ENCODE assay signal across 8 cellular contexts in genomic region chr19:39897511-39898245, GRCh38. TPM values are rescaled to one million over a fixed set of nuclear protein-coding genes. Genes with fewer than 3 reads are reported as not detected.
DNase-seq lines count a peak whose midpoint lies in the region; ATAC-seq and TF ChIP-seq lines count a peak whose summit lies in the region.
"Not testable (repeated sequence)": the region's sequence is repeated elsewhere in the genome, so short reads cannot be mapped to it uniquely, and the experiment has no call there.

No MANE protein-coding gene starts in this region.

- H3K27me3 ChIP-seq in left lung, result not testable (repeated sequence)

- not testable (repeated sequence) for H3K36me3 ChIP-seq in left lung

- not testable (repeated sequence) for H3K27ac ChIP-seq in left lung

- intact Hi-C loops in left lung (cut with DNase I), result not testable (repeated sequence)

- ATAC-seq in GM18511 (IDR thresholded peaks at IDR 0.05; ENCODE audit: unreplicated experiment) (peak; percentile 44), left lung (peak; percentile 84)

- H3K4me3 ChIP-seq in AG09309 (ENCODE audit: control insufficient read depth, low read depth, low read length); left lung: not testable (repeated sequence)

- peak; percentile 48 for TF ChIP-seq CTCF in AG09309 (IDR thresholded peaks at IDR 0.05; ENCODE audit: control insufficient read depth, insufficient read depth, low read depth, low read length, missing control alignments)
- peak; percentile 14 to 28 for TF ChIP-seq CTCF in left lung (IDR thresholded peaks at IDR 0.05)

- in situ Hi-C loops in SK-MEL-5 (cut with HindIII; ENCODE audit: low pct_unique_long_range_greater_than_20kb, low sequenced_read_pairs), result not testable (repeated sequence)

- H3K9me3 ChIP-seq in left lung, result not testable (repeated sequence)

- DNase-seq in AG09309 (ENCODE audit: low read depth); left lung: not testable (repeated sequence)
- DNase-seq in NAMALWA (ENCODE audit: low spot score), result peak; percentile 74
- DNase-seq in SK-MEL-5 (ENCODE audit: low read depth, low spot score), result peak; percentile 65
- peak; percentile 32 for DNase-seq in activated T-cell treated with anti-CD3 and anti-CD28 coated beads for 4 hours
- peak; percentile 51 for DNase-seq in dermis blood vessel endothelial cell
- peak; percentile 47 for DNase-seq in stimulated activated CD4-positive, alpha-beta T cell treated with anti-CD3 and anti-CD28 coated beads, Interleukin-12 subunit alpha, Interleukin-12 subunit beta, amount 100 ng/mL, for 4 hours

- not testable (repeated sequence) for H3K4me1 ChIP-seq in left lung

RNA-seq across cellular contexts. Expression of gene FCGBP, which starts 36.8 kb away (rescaled TPM):
- 0.08 TPM in 2 replicates for total RNA-seq in SK-MEL-5 (2014; rRNA removed; shearing (Covaris generic))
- 0.03 and 0.11 TPM in 2 replicates for polyA plus RNA-seq in SK-MEL-5 (2015; cell fraction: cytosol; rRNA removed)
- 0.14 TPM in 1 of 2 replicates, not detected in the other for polyA plus RNA-seq in SK-MEL-5 (2015; cell fraction: nucleus; rRNA removed)
- total RNA-seq in dermis blood vessel endothelial cell, result 0.17 and 0.74 TPM in 2 replicates
- 10 to 100 TPM; 11.1 to 14.8 TPM for total RNA-seq in left lung

RNA-seq across cellular contexts. Expression of gene FBL, which starts 51.5 kb away (rescaled TPM):
- 188 and 191 TPM in 2 replicates for total RNA-seq in SK-MEL-5 (2014; rRNA removed; shearing (Covaris generic))
- 207 and 291 TPM in 2 replicates for polyA plus RNA-seq in SK-MEL-5 (2015; cell fraction: cytosol; rRNA removed)
- polyA plus RNA-seq in SK-MEL-5 (2015; cell fraction: nucleus; rRNA removed), result 51.7 and 52.7 TPM in 2 replicates
- total RNA-seq in dermis blood vessel endothelial cell (141 and 233 TPM in 2 replicates), left lung (100 to 1,000 TPM in 1 of 2 donors, 10 to 100 TPM in 1; 82.5 to 153 TPM)
